ENCODE assay signal across 22 cellular contexts in the genomic region with DNA sequence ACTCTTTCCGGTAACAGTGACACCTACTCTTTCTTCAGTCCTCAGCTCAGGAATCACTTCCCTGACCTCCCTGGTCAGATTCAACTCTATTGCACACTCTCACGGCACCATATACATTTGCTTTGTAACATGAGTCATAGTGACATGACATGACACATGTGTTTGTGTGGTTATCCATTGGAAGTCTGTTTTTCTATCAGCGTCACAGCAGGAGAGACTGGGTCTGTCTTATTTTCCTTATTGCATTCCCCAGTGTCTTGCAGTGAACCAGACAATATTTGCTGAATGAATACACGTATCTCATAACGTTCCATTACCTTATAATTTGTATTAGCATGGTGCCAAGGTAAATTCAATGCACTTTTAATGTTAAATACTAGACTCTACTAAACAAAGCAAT.
DNase-seq lines count a peak whose midpoint lies in the region; ATAC-seq, FAIRE-seq and TF ChIP-seq lines count a peak whose summit lies in the region.
"Had no signal": no experiment of that assay in that cellular context is flagged by ENCODE, and none has a peak within 500 bp of the region (broad histone marks: within the 10 kb centered on the region; RNA-seq: fewer than 3 reads in every experiment).

No MANE protein-coding gene starts in this region.

- no peak overlapping the region for H3K27ac ChIP-seq in H1 (ENCODE audit: low read depth, low read length)
- H3K27ac ChIP-seq in smooth muscle cell (ENCODE audit: low read depth): peak overlapping the region; percentile 93
- H3K27ac ChIP-seq: gastroesophageal sphincter, KMS-11, PC-9 had no signal

- H2BK12ac ChIP-seq in H1 (ENCODE audit: low read depth, low read length): no peak overlapping the region

- H3K4me1 ChIP-seq in H1 (replicated peaks in 1 of 4; ENCODE audit: control insufficient read depth in 3 of 4, insufficient read depth in 4 of 4, low read length in 3 of 4) (peaks cover 2 to 6% (median 4%) of the 10 kb centered on the region in 4 experiments; a peak in 5 of 7 replicates), smooth muscle cell (ENCODE audit: low read depth) (peaks cover 18% of the 10 kb centered on the region)

- no peak for TF ChIP-seq EP300 in H1 (IDR thresholded peaks at IDR 0.05; ENCODE audit: borderline replicate concordance in 1 of 2, low read depth in 2 of 2, low read length in 2 of 2)

- no peaks in the 10 kb centered on the region for H3K27me3 Mint-ChIP-seq in stimulated activated memory B cell treated with anti-CD40 and anti-IgM and Interleukin-4, amounts not matched to agents 10 μg/mL and 1 μg/mL and 100 μg/mL, for 72 hours
- H3K27me3 Mint-ChIP-seq: activated naive CD4-positive, alpha-beta T cell treated with anti-CD3 and anti-CD28 coated beads, Interleukin-2, amount 50 U/mL, for 24 hours; naive thymus-derived CD4-positive, alpha-beta T cell had no signal

- no peak for FAIRE-seq in H1 (lab: Jason Lieb, UNC)
- FAIRE-seq: A204.1, urothelium cell line had no signal

- no peak overlapping the region for H2BK5ac ChIP-seq in H1 (ENCODE audit: low read depth, low read length)

- H3K9me3 Mint-ChIP-seq in stimulated activated memory B cell treated with anti-CD40 and anti-IgM and Interleukin-4, amounts not matched to agents 10 μg/mL and 1 μg/mL and 100 μg/mL, for 72 hours: peaks cover 2% of the 10 kb centered on the region
- H3K9me3 Mint-ChIP-seq: activated naive CD4-positive, alpha-beta T cell treated with anti-CD3 and anti-CD28 coated beads, Interleukin-2, amount 50 U/mL, for 24 hours had no signal

- no peak overlapping the region for H3K23ac ChIP-seq in H1 (ENCODE audit: insufficient read length)

- no peaks in the 10 kb centered on the region for H3K79me2 ChIP-seq in H1 (ENCODE audit: control insufficient read depth in 1 of 2, insufficient read depth in 2 of 2, low read length in 2 of 2)
- H3K79me2 ChIP-seq in smooth muscle cell (ENCODE audit: low read depth): no peaks in the 10 kb centered on the region

- H2AK5ac ChIP-seq in H1 (ENCODE audit: low read depth, low read length): no peak overlapping the region

- H3K56ac ChIP-seq in H1 (replicated peaks; ENCODE audit: insufficient read length, low read depth, low read length): no peak overlapping the region

- H4K5ac ChIP-seq in H1 (ENCODE audit: insufficient read length, low read depth, low read length): no peak overlapping the region

- no peak overlapping the region for H4K91ac ChIP-seq in H1 (replicated peaks; ENCODE audit: insufficient read length, low read length)

- H3K18ac ChIP-seq in H1 (ENCODE audit: extremely low read depth, low read length): no peak overlapping the region

- no peak for TF ChIP-seq POLR2A in H1 (IDR thresholded peaks at IDR 0.05; ENCODE audit: control extremely low read depth in 1 of 2, low read depth in 2 of 2, low read length in 2 of 2)

- H3K9ac ChIP-seq in H1 (replicated peaks in 1 of 4; ENCODE audit: extremely low read depth in 1 of 4, low read depth in 3 of 4, low read length in 3 of 4) (no peak overlapping the region), smooth muscle cell (ENCODE audit: low read depth) (peak overlapping the region; percentile 70)
- H3K9ac ChIP-seq: KMS-11 had no signal

- H3K9me3 ChIP-seq in H1 (ENCODE audit: insufficient read depth in 2 of 2, low read depth in 1 of 2, low read length in 1 of 2): peaks cover 4 to 6% of the 10 kb centered on the region in 2 experiments; a peak in 2 of 4 replicates
- H3K9me3 ChIP-seq in smooth muscle cell (replicated peaks; ENCODE audit: low read depth): no peaks in the 10 kb centered on the region
- H3K9me3 ChIP-seq: gastroesophageal sphincter had no signal

- POLR2A ChIA-PET in H1 (lab: Charles Lee; ENCODE audit: partially characterized antibody): no interaction called here

- H4K20me1 ChIP-seq in H1 (replicated peaks in 1 of 2; ENCODE audit: control insufficient read depth in 1 of 2, insufficient read depth in 2 of 2, low read length in 2 of 2) (no peaks in the 10 kb centered on the region), smooth muscle cell (ENCODE audit: low read depth) (no peaks in the 10 kb centered on the region)

- 91% methylated on average over 5 of the region's 5 CpGs; no CpG with 5 or more reads in 1 of the 2 experiments for WGBS in H1 (ENCODE audit: extremely low coverage in 1 of 2, insufficient coverage in 1 of 2, insufficient read length in 1 of 2, insufficient replicate concordance in 2 of 2, low coverage in 1 of 2, low lambda C conversion rate in 2 of 2, missing lambda C conversion rate in 1 of 2), 2 experiments
- WGBS in smooth muscle cell (ENCODE audit: low lambda C conversion rate): 31% methylated on average over 5 of the region's 5 CpGs

- H3K4me1 Mint-ChIP-seq in stimulated activated memory B cell treated with anti-CD40 and anti-IgM and Interleukin-4, amounts not matched to agents 10 μg/mL and 1 μg/mL and 100 μg/mL, for 72 hours: no peaks in the 10 kb centered on the region
- H3K4me1 Mint-ChIP-seq: activated naive CD4-positive, alpha-beta T cell treated with anti-CD3 and anti-CD28 coated beads, Interleukin-2, amount 50 U/mL, for 24 hours; naive thymus-derived CD4-positive, alpha-beta T cell had no signal

- no peak for TF ChIP-seq CTCF in H1 (IDR thresholded peaks at IDR 0.05; ENCODE audit: control extremely low read depth in 1 of 3, insufficient read depth in 1 of 3, low read depth in 1 of 3, low read length in 3 of 3)
- TF ChIP-seq CTCF in smooth muscle cell (IDR thresholded peaks at IDR 0.05; ENCODE audit: borderline replicate concordance, insufficient read depth, poor library complexity, severe bottlenecking): no peak

- no peaks in the 10 kb centered on the region for H3K36me3 Mint-ChIP-seq in stimulated activated memory B cell treated with anti-CD40 and anti-IgM and Interleukin-4, amounts not matched to agents 10 μg/mL and 1 μg/mL and 100 μg/mL, for 72 hours
- H3K36me3 Mint-ChIP-seq: activated naive CD4-positive, alpha-beta T cell treated with anti-CD3 and anti-CD28 coated beads, Interleukin-2, amount 50 U/mL, for 24 hours; naive thymus-derived CD4-positive, alpha-beta T cell had no signal

- peak overlapping the region; percentile 24; the same call in 1 of the 2 replicates for H2BK20ac ChIP-seq in H1 (ENCODE audit: low read length)

- H3K27me3 ChIP-seq in H1 (replicated peaks in 1 of 4; ENCODE audit: control insufficient read depth in 3 of 4, extremely low read depth in 1 of 4, insufficient read depth in 3 of 4, low read length in 3 of 4) (no peaks in the 10 kb centered on the region), smooth muscle cell (ENCODE audit: low read depth) (no peaks in the 10 kb centered on the region)
- H3K27me3 ChIP-seq: gastroesophageal sphincter had no signal

- no peak overlapping the region for H3K27ac Mint-ChIP-seq in stimulated activated memory B cell treated with anti-CD40 and anti-IgM and Interleukin-4, amounts not matched to agents 10 μg/mL and 1 μg/mL and 100 μg/mL, for 72 hours
- H3K27ac Mint-ChIP-seq: activated naive CD4-positive, alpha-beta T cell treated with anti-CD3 and anti-CD28 coated beads, Interleukin-2, amount 50 U/mL, for 24 hours; naive thymus-derived CD4-positive, alpha-beta T cell had no signal

- H2AFZ ChIP-seq in H1 (ENCODE audit: low read length) (no peak overlapping the region), smooth muscle cell (ENCODE audit: low read depth) (no peak overlapping the region)
- H2AFZ ChIP-seq: PC-9 had no signal

- no peak overlapping the region for H3K4me3 Mint-ChIP-seq in stimulated activated memory B cell treated with anti-CD40 and anti-IgM and Interleukin-4, amounts not matched to agents 10 μg/mL and 1 μg/mL and 100 μg/mL, for 72 hours
- H3K4me3 Mint-ChIP-seq: activated naive CD4-positive, alpha-beta T cell treated with anti-CD3 and anti-CD28 coated beads, Interleukin-2, amount 50 U/mL, for 24 hours; naive thymus-derived CD4-positive, alpha-beta T cell had no signal

- no peaks in the 10 kb centered on the region for H3K79me1 ChIP-seq in H1 (ENCODE audit: low read depth, low read length)

- H3K4me3 ChIP-seq in H1 (ENCODE audit: extremely low read depth in 1 of 4, insufficient read depth in 2 of 4, low read depth in 3 of 4, low read length in 4 of 4) (no peak overlapping the region), smooth muscle cell (no peak overlapping the region)
- H3K4me3 ChIP-seq: gastroesophageal sphincter, PC-9 had no signal

- H3K4me2 ChIP-seq in H1 (ENCODE audit: insufficient read depth in 1 of 2, low read depth in 2 of 2, low read length in 2 of 2) (no peak overlapping the region), smooth muscle cell (peak overlapping the region; percentile 50)
- H3K4me2 ChIP-seq: KMS-11, PC-9 had no signal

- no peak for ATAC-seq in stimulated activated memory B cell treated with anti-CD40 and anti-IgM and Interleukin-4, amounts not matched to agents 10 μg/mL and 1 μg/mL and 100 μg/mL, for 72 hours
- ATAC-seq: gastroesophageal sphincter; naive thymus-derived CD4-positive, alpha-beta T cell had no signal

- no peak overlapping the region for H2BK15ac ChIP-seq in H1 (ENCODE audit: low read length)

- H3F3A ChIP-seq in smooth muscle cell (ENCODE audit: low read depth): peaks cover 3% of the 10 kb centered on the region

- DNase-seq in NCI-H2227 (lab: John Stamatoyannopoulos, UW; ENCODE audit: unreplicated experiment) (peak; percentile 23), NCI-H2227 treated with DMSO at 0.1 percent for 48 hours (lab: John Stamatoyannopoulos, UW) (no peak), OCI-M1 (lab: John Stamatoyannopoulos, UW) (peak; percentile 36), H1 (ENCODE audit: low read depth in 1 of 2, low spot score in 2 of 2) (no peak), smooth muscle cell (lab: John Stamatoyannopoulos, UW; ENCODE audit: unreplicated experiment) (no peak), globus pallidus (ENCODE audit: low spot score) (no peak)
- no peak for DNase-seq in activated CD4-positive, alpha-beta T cell treated with anti-CD3 and anti-CD28 coated beads, Interleukin-2, amount 50 U/mL, for 4 hours
- DNase-seq: activated CD4-positive, alpha-beta T cell treated with anti-CD3 and anti-CD28 coated beads for 4 hours; activated T-cell treated with anti-CD3 and anti-CD28 coated beads for 4 hours; C1 segment of cervical spinal cord; cerebellar nuclear complex; naive thymus-derived CD4-positive, alpha-beta T cell; NCI-H1417 treated with DMSO at 0.1 percent for 48 hours; NCI-H510A treated with DMSO at 0.1 percent for 48 hours; PC-9; stimulated activated CD4-positive, alpha-beta T cell treated with anti-CD3 and anti-CD28 coated beads, Interleukin-12 subunit alpha, Interleukin-12 subunit beta, amount 100 ng/mL, for 4 hours had no signal

- H3K23me2 ChIP-seq in H1 (ENCODE audit: low read depth, low read length): no peaks in the 10 kb centered on the region

- CTCF ChIA-PET in H1 (lab: Charles Lee; ENCODE audit: partially characterized antibody): no interaction called here

- H3K36me3 ChIP-seq in H1 (ENCODE audit: control insufficient read depth in 2 of 4, insufficient read depth in 4 of 4, low read length in 3 of 4): no peaks in the 10 kb centered on the region
- no peaks in the 10 kb centered on the region for H3K36me3 ChIP-seq in smooth muscle cell (ENCODE audit: low read depth)
- H3K36me3 ChIP-seq: gastroesophageal sphincter had no signal

- H4K8ac ChIP-seq in H1 (ENCODE audit: extremely low read depth, insufficient read depth, low read length): no peak overlapping the region

- H2BK120ac ChIP-seq in H1 (replicated peaks; ENCODE audit: low read depth, low read length): no peak overlapping the region

- H3K4ac ChIP-seq in H1 (replicated peaks; ENCODE audit: insufficient read length, low read depth, low read length): no peak overlapping the region

- TF ChIP-seq RAD21 in H1 (IDR thresholded peaks at IDR 0.05 in 1 of 2, conservative IDR thresholded peaks at IDR 0.05 in 1 of 2; ENCODE audit: low read depth in 2 of 2, low read length in 2 of 2): no peak

- no peak overlapping the region for H3K14ac ChIP-seq in H1 (ENCODE audit: insufficient read length)

Comparison
In these comparisons a context has a peak if more than half of its experiments do, and no peak if none do; other contexts are left out.
1. DNase-seq: peak in NCI-H2227 (single experiment) and OCI-M1 (single experiment); none in NCI-H2227 treated with DMSO at 0.1 percent for 48 hours (single experiment), H1 (0 of 2), smooth muscle cell (single experiment), globus pallidus (single experiment) and activated CD4-positive, alpha-beta T cell treated with anti-CD3 and anti-CD28 coated beads, Interleukin-2, amount 50 U/mL, for 4 hours (0 of 2).